ENCODE assay signal across 30 cellular contexts in genomic region chr13:96119921-96120320, GRCh38. TPM values are rescaled to one million over a fixed set of nuclear protein-coding genes. Genes with fewer than 3 reads are reported as not detected.
A peak's percentile ranks its signal among the peaks of the same experiment; 100 is the strongest.
DNase-seq lines count a peak whose midpoint lies in the region; ATAC-seq, FAIRE-seq and TF ChIP-seq lines count a peak whose summit lies in the region.
"Had no signal": no experiment of that assay in that cellular context is flagged by ENCODE, and none has a peak within 500 bp of the region (broad histone marks: within the 10 kb centered on the region; RNA-seq: fewer than 3 reads in every experiment).

No MANE protein-coding gene starts in this region.

- peaks cover 3% of the 10 kb centered on the region for H3K27me3 Mint-ChIP-seq in GM23338 (ENCODE audit: insufficient read depth, low read depth, poor library complexity)
- no peaks in the 10 kb centered on the region for H3K27me3 Mint-ChIP-seq in neural progenitor cell (ENCODE audit: insufficient read depth, low read depth)
- no peaks in the 10 kb centered on the region for H3K27me3 Mint-ChIP-seq in stimulated activated memory B cell treated with anti-CD40 and anti-IgM and Interleukin-4, amounts not matched to agents 10 μg/mL and 1 μg/mL and 100 μg/mL, for 72 hours
- H3K27me3 Mint-ChIP-seq: CD4-positive, alpha-beta memory T cell; CD4-positive, CD25-positive, alpha-beta regulatory T cell; CD8-positive, alpha-beta memory T cell had no signal

- H3K56ac ChIP-seq in H1 (replicated peaks; ENCODE audit: insufficient read length, low read depth, low read length), result no peak overlapping the region

- no peak overlapping the region for H3K23ac ChIP-seq in H1 (ENCODE audit: insufficient read length)

- H3K36me3 ChIP-seq in GM23338 (ENCODE audit: insufficient read depth), result no peaks in the 10 kb centered on the region
- no peaks in the 10 kb centered on the region for H3K36me3 ChIP-seq in H1 (ENCODE audit: control insufficient read depth in 2 of 4, insufficient read depth in 4 of 4, low read length in 3 of 4)
- H3K36me3 ChIP-seq in neural progenitor cell, result no peaks in the 10 kb centered on the region
- H3K36me3 ChIP-seq: BE2C, BLaER1 had no signal

- TF ChIP-seq EP300 in H1 (IDR thresholded peaks at IDR 0.05; ENCODE audit: borderline replicate concordance in 1 of 2, low read depth in 2 of 2, low read length in 2 of 2), result no peak

- no peak overlapping the region for H2BK5ac ChIP-seq in H1 (ENCODE audit: low read depth, low read length)

- H3K4ac ChIP-seq in H1 (replicated peaks; ENCODE audit: insufficient read length, low read depth, low read length), result no peak overlapping the region

- H4K20me1 ChIP-seq in GM23338 (replicated peaks; ENCODE audit: insufficient read depth), result no peaks in the 10 kb centered on the region
- H4K20me1 ChIP-seq in H1 (replicated peaks in 1 of 2; ENCODE audit: control insufficient read depth in 1 of 2, insufficient read depth in 2 of 2, low read length in 2 of 2), result no peaks in the 10 kb centered on the region
- no peaks in the 10 kb centered on the region for H4K20me1 ChIP-seq in neural progenitor cell (ENCODE audit: low read depth)
- H4K20me1 ChIP-seq: BLaER1 had no signal

- H3K4me1 ChIP-seq in GM23338 (ENCODE audit: insufficient read depth), result 0 out of 2 replicates have a peak, but pooled peaks cover 3% of the 10 kb centered on the region
- no peaks in the 10 kb centered on the region for H3K4me1 ChIP-seq in H1 (replicated peaks in 1 of 4; ENCODE audit: control insufficient read depth in 3 of 4, insufficient read depth in 4 of 4, low read length in 3 of 4)
- H3K4me1 ChIP-seq in neural progenitor cell, result no peaks in the 10 kb centered on the region
- H3K4me1 ChIP-seq: BLaER1 had no signal

- H3K27me3 ChIP-seq in GM23338 (ENCODE audit: insufficient read depth), result no peaks in the 10 kb centered on the region
- H3K27me3 ChIP-seq in H1 (replicated peaks in 1 of 4; ENCODE audit: control insufficient read depth in 3 of 4, extremely low read depth in 1 of 4, insufficient read depth in 3 of 4, low read length in 3 of 4), result no peaks in the 10 kb centered on the region
- H3K27me3 ChIP-seq in neural progenitor cell, result no peaks in the 10 kb centered on the region
- H3K27me3 ChIP-seq: BE2C, BLaER1 had no signal

- peak; percentile 14 for DNase-seq in GM23338 (ENCODE audit: low spot score)
- DNase-seq in SK-N-DZ (ENCODE audit: low spot score), result peak; percentile 98
- DNase-seq in H1 (ENCODE audit: low read depth in 1 of 2, low spot score in 2 of 2), result no peak
- no peak for DNase-seq in neural progenitor cell (ENCODE audit: low spot score)
- no peak for DNase-seq in NOMO-1 (lab: John Stamatoyannopoulos, UW; ENCODE audit: unreplicated experiment in 2 of 2)
- DNase-seq: 8988T; ACHN; BE2C; C1 segment of cervical spinal cord; CD4-positive, alpha-beta memory T cell; CD4-positive, CD25-positive, alpha-beta regulatory T cell; CD8-positive, alpha-beta memory T cell; COR-L47; DMS 273 treated with DMSO at 0.1 percent for 48 hours; DMS153; DMS53; DMS79; DND-41; EL; GDM1 had no signal

- H2BK20ac ChIP-seq in H1 (ENCODE audit: low read length), result no peak overlapping the region

- CTCF ChIA-PET in H1 (lab: Charles Lee; ENCODE audit: partially characterized antibody), result interaction anchor here (1.2 kb wide), 1 partner anchor 44 kb away, joined by 3 read pairs; no protein-coding TSS in a partner anchor

- 0 out of 3 replicates have a peak, but pooled peaks cover 5% of the 10 kb centered on the region for H3K4me1 Mint-ChIP-seq in GM23338
- no peaks in the 10 kb centered on the region for H3K4me1 Mint-ChIP-seq in neural progenitor cell
- H3K4me1 Mint-ChIP-seq in stimulated activated memory B cell treated with anti-CD40 and anti-IgM and Interleukin-4, amounts not matched to agents 10 μg/mL and 1 μg/mL and 100 μg/mL, for 72 hours, result no peaks in the 10 kb centered on the region
- H3K4me1 Mint-ChIP-seq: CD4-positive, alpha-beta memory T cell; CD4-positive, CD25-positive, alpha-beta regulatory T cell; CD8-positive, alpha-beta memory T cell had no signal

- no peak overlapping the region for H2BK120ac ChIP-seq in H1 (replicated peaks; ENCODE audit: low read depth, low read length)

- no peak overlapping the region for H4K8ac ChIP-seq in H1 (ENCODE audit: extremely low read depth, insufficient read depth, low read length)

- H3K4me3 ChIP-seq in GM23338, result no peak overlapping the region
- H3K4me3 ChIP-seq in H1 (ENCODE audit: extremely low read depth in 1 of 4, insufficient read depth in 2 of 4, low read depth in 3 of 4, low read length in 4 of 4), result no peak overlapping the region
- no peak overlapping the region for H3K4me3 ChIP-seq in neural progenitor cell
- H3K4me3 ChIP-seq: BLaER1, GM12878 had no signal

- no peaks in the 10 kb centered on the region for H3K9me2 ChIP-seq in GM23338 (ENCODE audit: insufficient read depth)

- H3K79me2 ChIP-seq in GM23338 (replicated peaks; ENCODE audit: insufficient read depth) (no peaks in the 10 kb centered on the region), H1 (ENCODE audit: control insufficient read depth in 1 of 2, insufficient read depth in 2 of 2, low read length in 2 of 2) (no peaks in the 10 kb centered on the region), neural progenitor cell (ENCODE audit: low read depth) (no peaks in the 10 kb centered on the region)

- 89% methylated on average over 1 of the region's 1 CpG; no CpG with 5 or more reads in 1 of the 2 experiments for WGBS in H1 (ENCODE audit: extremely low coverage in 1 of 2, insufficient coverage in 1 of 2, insufficient read length in 1 of 2, insufficient replicate concordance in 2 of 2, low coverage in 1 of 2, low lambda C conversion rate in 2 of 2, missing lambda C conversion rate in 1 of 2), 2 experiments

- no peak overlapping the region for H4K91ac ChIP-seq in H1 (replicated peaks; ENCODE audit: insufficient read length, low read length)

- POLR2A ChIA-PET in H1 (lab: Charles Lee; ENCODE audit: partially characterized antibody), result no interaction called here

- H3F3A ChIP-seq in GM23338 (replicated peaks; ENCODE audit: low read depth) (no peaks in the 10 kb centered on the region), neural progenitor cell (ENCODE audit: low read depth) (no peaks in the 10 kb centered on the region)

- H3K9ac ChIP-seq in H1 (replicated peaks in 1 of 4; ENCODE audit: extremely low read depth in 1 of 4, low read depth in 3 of 4, low read length in 3 of 4), result no peak overlapping the region
- H3K9ac ChIP-seq in neural progenitor cell, result no peak overlapping the region
- H3K9ac ChIP-seq: BLaER1 had no signal

- TF ChIP-seq CTCF in GM23338 (conservative IDR thresholded peaks at IDR 0.05; ENCODE audit: low read depth in 2 of 2) (no peak), H1 (IDR thresholded peaks at IDR 0.05; ENCODE audit: control extremely low read depth in 1 of 3, insufficient read depth in 1 of 3, low read depth in 1 of 3, low read length in 3 of 3) (no peak), neural progenitor cell (IDR thresholded peaks at IDR 0.05) (no peak)

- H3K4me2 ChIP-seq in GM23338 (no peak overlapping the region), H1 (ENCODE audit: insufficient read depth in 1 of 2, low read depth in 2 of 2, low read length in 2 of 2) (no peak overlapping the region), neural progenitor cell (no peak overlapping the region)
- H3K4me2 ChIP-seq: BLaER1 had no signal

- H2AFZ ChIP-seq in GM23338 (no peak overlapping the region), H1 (ENCODE audit: low read length) (peak overlapping the region; percentile 40; the same call in 1 of the 2 replicates), neural progenitor cell (replicated peaks) (peak overlapping the region; percentile 42)

- no peak overlapping the region for H3K27ac Mint-ChIP-seq in GM23338
- H3K27ac Mint-ChIP-seq in neural progenitor cell, result no peak overlapping the region
- no peak overlapping the region for H3K27ac Mint-ChIP-seq in stimulated activated memory B cell treated with anti-CD40 and anti-IgM and Interleukin-4, amounts not matched to agents 10 μg/mL and 1 μg/mL and 100 μg/mL, for 72 hours
- H3K27ac Mint-ChIP-seq: CD14-positive monocyte; CD4-positive, alpha-beta memory T cell; CD4-positive, CD25-positive, alpha-beta regulatory T cell; CD8-positive, alpha-beta memory T cell had no signal

- no peak for FAIRE-seq in H1 (lab: Jason Lieb, UNC)
- FAIRE-seq: GM12878, GM12892, GM18507 had no signal

- no peaks in the 10 kb centered on the region for H3K79me1 ChIP-seq in H1 (ENCODE audit: low read depth, low read length)

- no peak overlapping the region for H2BK15ac ChIP-seq in H1 (ENCODE audit: low read length)

- TF ChIP-seq RAD21 in H1 (IDR thresholded peaks at IDR 0.05 in 1 of 2, conservative IDR thresholded peaks at IDR 0.05 in 1 of 2; ENCODE audit: low read depth in 2 of 2, low read length in 2 of 2), result no peak

- H3K9me3 Mint-ChIP-seq in GM23338, result peaks cover 7% of the 10 kb centered on the region; the same call in 1 of the 3 replicates
- no peaks in the 10 kb centered on the region for H3K9me3 Mint-ChIP-seq in neural progenitor cell
- H3K9me3 Mint-ChIP-seq in stimulated activated memory B cell treated with anti-CD40 and anti-IgM and Interleukin-4, amounts not matched to agents 10 μg/mL and 1 μg/mL and 100 μg/mL, for 72 hours, result peaks cover 5% of the 10 kb centered on the region

- ATAC-seq in GM23338 (no peak), HG02840 (IDR thresholded peaks at IDR 0.05; ENCODE audit: low FRiP score, unreplicated experiment) (no peak)
- ATAC-seq in stimulated activated memory B cell treated with anti-CD40 and anti-IgM and Interleukin-4, amounts not matched to agents 10 μg/mL and 1 μg/mL and 100 μg/mL, for 72 hours, result no peak
- ATAC-seq: GM12878 had no signal

- H3K27ac ChIP-seq in GM23338 (ENCODE audit: low read depth) (no peak overlapping the region), H1 (ENCODE audit: low read depth, low read length) (no peak overlapping the region), neural progenitor cell (no peak overlapping the region)
- H3K27ac ChIP-seq: BLaER1 had no signal

- no peaks in the 10 kb centered on the region for H3K23me2 ChIP-seq in H1 (ENCODE audit: low read depth, low read length)

- H3K36me3 Mint-ChIP-seq in GM23338 (ENCODE audit: low read depth) (no peaks in the 10 kb centered on the region), neural progenitor cell (no peaks in the 10 kb centered on the region)
- no peaks in the 10 kb centered on the region for H3K36me3 Mint-ChIP-seq in stimulated activated memory B cell treated with anti-CD40 and anti-IgM and Interleukin-4, amounts not matched to agents 10 μg/mL and 1 μg/mL and 100 μg/mL, for 72 hours
- H3K36me3 Mint-ChIP-seq: CD14-positive monocyte; CD4-positive, alpha-beta memory T cell; CD4-positive, CD25-positive, alpha-beta regulatory T cell; CD8-positive, alpha-beta memory T cell had no signal

- no peak overlapping the region for H3K18ac ChIP-seq in H1 (ENCODE audit: extremely low read depth, low read length)

- TF ChIP-seq POLR2A in H1 (IDR thresholded peaks at IDR 0.05; ENCODE audit: control extremely low read depth in 1 of 2, low read depth in 2 of 2, low read length in 2 of 2), result no peak

- no peak overlapping the region for H2BK12ac ChIP-seq in H1 (ENCODE audit: low read depth, low read length)

- H3K9me3 ChIP-seq in H1 (ENCODE audit: insufficient read depth in 2 of 2, low read depth in 1 of 2, low read length in 1 of 2) (no peaks in the 10 kb centered on the region), neural progenitor cell (ENCODE audit: low read depth) (no peaks in the 10 kb centered on the region)
- H3K9me3 ChIP-seq: BE2C, BLaER1 had no signal

- no peak overlapping the region for H3K14ac ChIP-seq in H1 (ENCODE audit: insufficient read length)

- no peak overlapping the region for H3K4me3 Mint-ChIP-seq in GM23338
- H3K4me3 Mint-ChIP-seq in neural progenitor cell, result no peak overlapping the region
- H3K4me3 Mint-ChIP-seq in stimulated activated memory B cell treated with anti-CD40 and anti-IgM and Interleukin-4, amounts not matched to agents 10 μg/mL and 1 μg/mL and 100 μg/mL, for 72 hours, result no peak overlapping the region
- H3K4me3 Mint-ChIP-seq: CD14-positive monocyte; CD4-positive, alpha-beta memory T cell; CD4-positive, CD25-positive, alpha-beta regulatory T cell; CD8-positive, alpha-beta memory T cell had no signal

- no peak overlapping the region for H2AK5ac ChIP-seq in H1 (ENCODE audit: low read depth, low read length)

- no peak overlapping the region for H4K5ac ChIP-seq in H1 (ENCODE audit: insufficient read length, low read depth, low read length)

RNA-seq across cellular contexts. Expression of gene HS6ST3, which starts 30.0 kb away (rescaled TPM):
- 0.80 and 1.2 TPM in 2 replicates for total RNA-seq in GM23338 (2014; rRNA removed; shearing (Covaris generic))
- polyA plus RNA-seq in GM23338 (2016; fragmentation: Nextera tagmentation; extraction: Ambion mirVana) (0.40 and 0.52 TPM in 2 replicates), H1 (2011; rRNA removed) (0.39 and 0.45 TPM in 2 replicates)
- polyA plus RNA-seq in SK-N-DZ (2014; cell fraction: cytosol; rRNA removed), result 9.8 and 10.8 TPM in 2 replicates
- polyA plus RNA-seq in SK-N-DZ (2014; cell fraction: nucleus; rRNA removed), result 12.9 and 15.8 TPM in 2 replicates
- 1.2 TPM in 2 replicates for total RNA-seq in H1 (2021; fragmentation: NEBNext Ultra II Directional; extraction: Animal tissue kit (Norgen Biotek cat#: 25700))
- 0.49 TPM for polyA plus RNA-seq in H1 (2011; cell fraction: cytosol; rRNA removed)
- polyA plus RNA-seq in H1 (2011; cell fraction: nucleus; rRNA removed), result 1.3 TPM
- 0.58 to 1.0 TPM (median 0.75 TPM) in 4 replicates for polyA plus RNA-seq in H1 (2012, experiment 1 of 2)
- 0.05 TPM for polyA plus RNA-seq in H1 (2012, experiment 2 of 2)
- polyA plus RNA-seq in H1 (2013, experiment 1 of 2), result 0.89 TPM
- polyA plus RNA-seq in H1 (2013, experiment 2 of 2), result 0.94 TPM
- polyA minus RNA-seq in H1 (2011; rRNA and poly(A)+ RNA removed), result 2.0 and 2.5 TPM in 2 replicates
- 1.0 TPM for polyA minus RNA-seq in H1 (2011; cell fraction: cytosol; rRNA and poly(A)+ RNA removed)
- 3.1 TPM for polyA minus RNA-seq in H1 (2011; cell fraction: nucleus; rRNA and poly(A)+ RNA removed)
- total RNA-seq in neural progenitor cell (ENCODE audit: low replicate concordance), result 0.31 and 0.39 TPM in 2 replicates
- total RNA-seq: A673; CD4-positive, alpha-beta memory T cell; CD4-positive, CD25-positive, alpha-beta regulatory T cell; CD8-positive, alpha-beta memory T cell; G401; GM12878 had no signal
- polyA plus RNA-seq: AG04450; CD14-positive monocyte; CD4-positive, alpha-beta memory T cell; CD4-positive, CD25-positive, alpha-beta regulatory T cell; CD8-positive, alpha-beta memory T cell had no signal

Comparison
In these comparisons a context has a peak if more than half of its experiments do, and no peak if none do; other contexts are left out.
1. DNase-seq: peak in GM23338 (single experiment) and SK-N-DZ (single experiment); none in H1 (0 of 2), neural progenitor cell (single experiment) and NOMO-1 (0 of 2).